ENCODE assay signal across 9 cellular contexts in the genomic region with DNA sequence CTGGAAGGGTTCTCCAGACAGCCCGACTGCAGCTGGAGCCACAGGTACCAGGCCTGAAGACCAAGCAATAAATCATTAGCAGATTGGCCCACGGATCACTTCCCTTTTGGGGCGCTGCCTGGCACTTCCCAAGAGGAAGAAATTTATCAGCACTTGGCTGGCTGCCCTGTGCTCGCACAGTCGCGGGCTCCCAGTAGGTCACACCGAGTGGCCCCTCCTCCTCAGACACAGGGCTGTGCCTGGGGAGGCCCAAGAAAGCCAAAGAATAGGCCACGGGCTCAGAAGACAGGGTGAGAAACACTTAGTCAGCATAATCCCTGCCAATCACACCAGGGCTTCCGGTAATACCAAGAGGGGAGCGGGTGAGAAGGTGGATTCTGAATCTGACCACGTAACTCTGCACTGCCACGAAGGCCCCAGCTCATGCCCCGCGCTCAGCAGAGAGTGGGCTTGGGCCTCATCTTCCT.
A peak's percentile ranks its signal among the peaks of the same experiment; 100 is the strongest.
DNase-seq lines count a peak whose midpoint lies in the region; ATAC-seq and TF ChIP-seq lines count a peak whose summit lies in the region.
"Had no signal": no experiment of that assay in that cellular context is flagged by ENCODE, and none has a peak within 500 bp of the region (broad histone marks: within the 10 kb centered on the region; RNA-seq: fewer than 3 reads in every experiment).

No MANE protein-coding gene starts in this region.

- no peak overlapping the region for H3K9ac ChIP-seq in trophoblast cell (ENCODE audit: low read length)

- H3K4me1 Mint-ChIP-seq in stimulated activated effector memory CD8-positive, alpha-beta T cell treated with anti-CD3 and anti-CD28 coated beads, Interleukin-12 subunit alpha, Interleukin-12 subunit beta, amount 100 ng/mL, for 72 hours: no peaks in the 10 kb centered on the region

- peaks cover 4% of the 10 kb centered on the region for H3K9me3 Mint-ChIP-seq in stimulated activated effector memory CD8-positive, alpha-beta T cell treated with anti-CD3 and anti-CD28 coated beads, Interleukin-12 subunit alpha, Interleukin-12 subunit beta, amount 100 ng/mL, for 72 hours

- H2BK5ac ChIP-seq in trophoblast cell (ENCODE audit: low read depth, low read length, poor library complexity): peak overlapping the region; percentile 42

- H3K79me2 ChIP-seq in trophoblast cell (ENCODE audit: control insufficient read depth, insufficient read depth, low read length, poor library complexity): no peaks in the 10 kb centered on the region

- H3K9me3 ChIP-seq in esophagus squamous epithelium (peaks cover 0 to 3% (median 0%) of the 10 kb centered on the region in 3 donors), trophoblast cell (ENCODE audit: insufficient read depth, low read depth, low read length) (no peaks in the 10 kb centered on the region)

- no peak overlapping the region for H3K4me2 ChIP-seq in trophoblast cell (ENCODE audit: low read length)

- H3K27ac ChIP-seq in esophagus squamous epithelium (peak overlapping the region; percentile 22 to 66 (median 46)), trophoblast cell (ENCODE audit: low read depth, low read length) (no peak overlapping the region)

- peak overlapping the region; percentile 91 for H4K91ac ChIP-seq in trophoblast cell (ENCODE audit: low read depth, low read length)

- H3K4me1 ChIP-seq in esophagus squamous epithelium (peaks cover 0 to 29% (median 9%) of the 10 kb centered on the region in 3 donors), trophoblast cell (ENCODE audit: control insufficient read depth in 1 of 2, insufficient read depth in 2 of 2, low read length in 2 of 2) (peaks cover 24 to 29% of the 10 kb centered on the region in 2 experiments)

- H3K36me3 ChIP-seq in esophagus squamous epithelium (no peaks in the 10 kb centered on the region), trophoblast cell (ENCODE audit: control insufficient read depth in 1 of 2, insufficient read depth in 2 of 2, low read length in 2 of 2) (no peaks in the 10 kb centered on the region)

- H3K14ac ChIP-seq in trophoblast cell (ENCODE audit: low read length): peak overlapping the region; percentile 46

- no peak overlapping the region for H3K23ac ChIP-seq in trophoblast cell (ENCODE audit: low read length)

- no peaks in the 10 kb centered on the region for H3K36me3 Mint-ChIP-seq in stimulated activated effector memory CD8-positive, alpha-beta T cell treated with anti-CD3 and anti-CD28 coated beads, Interleukin-12 subunit alpha, Interleukin-12 subunit beta, amount 100 ng/mL, for 72 hours

- DNase-seq in GDM1 (lab: John Stamatoyannopoulos, UW): peak; percentile 55
- peak; percentile 52 for DNase-seq in NOMO-1 treated with dmso at 0.1 percent for 144 hours (lab: John Stamatoyannopoulos, UW; ENCODE audit: unreplicated experiment)
- no peak for DNase-seq in esophagus squamous epithelium (lab: John Stamatoyannopoulos, UW)
- no peak for DNase-seq in trophoblast cell
- DNase-seq in stimulated activated effector memory CD8-positive, alpha-beta T cell treated with anti-CD3 and anti-CD28 coated beads, Interleukin-12 subunit alpha, Interleukin-12 subunit beta, amount 100 ng/mL, for 72 hours (ENCODE audit: low spot score in 2 of 2): no peak
- no peak for DNase-seq in stimulated activated CD4-positive, alpha-beta T cell treated with anti-CD3 and anti-CD28 coated beads, Interleukin-2, amount 100 ng/mL, for 48 hours
- no peak for DNase-seq in putamen (ENCODE audit: low spot score)
- DNase-seq: NCI-H187 had no signal

- H2BK12ac ChIP-seq in trophoblast cell (ENCODE audit: low read length): peak overlapping the region; percentile 84

- no peak for TF ChIP-seq POLR2A in esophagus squamous epithelium (IDR thresholded peaks at IDR 0.05)

- peak overlapping the region; percentile 19 for H2AFZ ChIP-seq in trophoblast cell (ENCODE audit: insufficient read depth, low read length, poor library complexity)

- WGBS in esophagus squamous epithelium, 2 donors: 20 to 31% methylated on average over 5 to 7 of the region's 14 CpGs
- WGBS in trophoblast cell (ENCODE audit: extremely low coverage, insufficient coverage, insufficient read length): no CpG with 5 or more reads among the region's 14 CpGs

- TF ChIP-seq CTCF in esophagus squamous epithelium (IDR thresholded peaks at IDR 0.05): no peak

- no peak overlapping the region for H3K4me3 Mint-ChIP-seq in stimulated activated effector memory CD8-positive, alpha-beta T cell treated with anti-CD3 and anti-CD28 coated beads, Interleukin-12 subunit alpha, Interleukin-12 subunit beta, amount 100 ng/mL, for 72 hours

- no peak overlapping the region for H4K12ac ChIP-seq in trophoblast cell (ENCODE audit: low read depth, low read length)

- H4K8ac ChIP-seq in trophoblast cell (ENCODE audit: low read depth, low read length): peak overlapping the region; percentile 32

- H3K4me3 ChIP-seq in esophagus squamous epithelium (peak overlapping the region in 1 of 4 donors; percentile 18), trophoblast cell (ENCODE audit: low read depth, low read length) (no peak overlapping the region)

- H3K27me3 ChIP-seq in esophagus squamous epithelium (peaks cover 0 to 39% (median 0%) of the 10 kb centered on the region in 4 donors), trophoblast cell (ENCODE audit: insufficient read depth, low read length) (no peaks in the 10 kb centered on the region)

- peak overlapping the region; percentile 64 for H2BK120ac ChIP-seq in trophoblast cell (ENCODE audit: insufficient read depth, low read length, poor library complexity)

- H3K4ac ChIP-seq in trophoblast cell (ENCODE audit: low read depth, low read length): no peak overlapping the region

- peaks cover 29% of the 10 kb centered on the region for H3K79me1 ChIP-seq in trophoblast cell (ENCODE audit: low read length)

- H2AK5ac ChIP-seq in trophoblast cell (ENCODE audit: low read length): peak overlapping the region; percentile 39

- H3K18ac ChIP-seq in trophoblast cell (ENCODE audit: low read length): peak overlapping the region; percentile 4

- H3K27ac Mint-ChIP-seq in stimulated activated effector memory CD8-positive, alpha-beta T cell treated with anti-CD3 and anti-CD28 coated beads, Interleukin-12 subunit alpha, Interleukin-12 subunit beta, amount 100 ng/mL, for 72 hours: no peak overlapping the region

- intact Hi-C loops in esophagus squamous epithelium (cut with DNase I): no loop called here

- ATAC-seq in HG03378 (IDR thresholded peaks at IDR 0.05; ENCODE audit: unreplicated experiment): no peak
- ATAC-seq in stimulated activated effector memory CD8-positive, alpha-beta T cell treated with anti-CD3 and anti-CD28 coated beads, Interleukin-12 subunit alpha, Interleukin-12 subunit beta, amount 100 ng/mL, for 72 hours: no peak

Comparison
In these comparisons a context has a peak if more than half of its experiments do, and no peak if none do; other contexts are left out.
1. DNase-seq: peak in GDM1 (single experiment) and NOMO-1 treated with dmso at 0.1 percent for 144 hours (single experiment); none in esophagus squamous epithelium (single experiment), trophoblast cell (0 of 2), stimulated activated effector memory CD8-positive, alpha-beta T cell treated with anti-CD3 and anti-CD28 coated beads, Interleukin-12 subunit alpha, Interleukin-12 subunit beta, amount 100 ng/mL, for 72 hours (0 of 2), stimulated activated CD4-positive, alpha-beta T cell treated with anti-CD3 and anti-CD28 coated beads, Interleukin-2, amount 100 ng/mL, for 48 hours (0 of 2) and putamen (single experiment).